In genomic region chr7:1920886-1921285, GRCh38 we compare ENCODE assay signal across 15 cellular contexts.
DNase-seq lines count a peak whose midpoint lies in the region; ATAC-seq lines count a peak whose summit lies in the region.
"Had no signal": no experiment of that assay in that cellular context is flagged by ENCODE, and none has a peak within 500 bp of the region (broad histone marks: within the 10 kb centered on the region; RNA-seq: fewer than 3 reads in every experiment).

No MANE protein-coding gene starts in this region.

- no peaks in the 10 kb centered on the region for H3K9me3 ChIP-seq in thymus (ENCODE audit: control insufficient read depth)
- H3K9me3 ChIP-seq: BE2C, colonic mucosa, tibial artery had no signal

- 76% methylated on average over 16 of the region's 16 CpGs for WGBS in thymus

- peaks cover 47% of the 10 kb centered on the region for H3K4me1 ChIP-seq in thymus (ENCODE audit: control insufficient read depth, insufficient read depth, low read length)
- H3K4me1 ChIP-seq: colonic mucosa, neural progenitor cell had no signal

- H3K27ac Mint-ChIP-seq in stimulated activated naive CD8-positive, alpha-beta T cell treated with anti-CD3 and anti-CD28 coated beads, Interleukin-15, Interleukin-2, amounts not matched to agents 100 ng/mL and 50 ng/mL, for 24 hours, result no peak overlapping the region
- H3K27ac Mint-ChIP-seq in IgD-negative memory B cell, result peak overlapping the region in 2 of 3 donors; percentile 7 to 84
- H3K27ac Mint-ChIP-seq in central memory CD8-positive, alpha-beta T cell (ENCODE audit: low read depth), result peak overlapping the region; percentile 88

- no peaks in the 10 kb centered on the region for H3K27me3 ChIP-seq in thymus (ENCODE audit: control insufficient read depth, insufficient read depth)
- H3K27me3 ChIP-seq: BE2C, colonic mucosa, hepatocyte, neural progenitor cell, tibial artery had no signal

- peaks cover 22% of the 10 kb centered on the region for H3K36me3 ChIP-seq in thymus (ENCODE audit: control insufficient read depth, insufficient read depth)
- H3K36me3 ChIP-seq: BE2C, colonic mucosa, neural progenitor cell, tibial artery had no signal

- no peak for ATAC-seq in stimulated activated naive CD8-positive, alpha-beta T cell treated with anti-CD3 and anti-CD28 coated beads, Interleukin-15, Interleukin-2, amounts not matched to agents 100 U/mL and 50 U/mL, for 24 hours
- no peak for ATAC-seq in central memory CD8-positive, alpha-beta T cell (replicated peaks; ENCODE audit: extremely low read depth, poor library complexity, severe bottlenecking)

- peaks cover 21% of the 10 kb centered on the region for H3K36me3 Mint-ChIP-seq in stimulated activated naive CD8-positive, alpha-beta T cell treated with anti-CD3 and anti-CD28 coated beads, Interleukin-15, Interleukin-2, amounts not matched to agents 100 ng/mL and 50 ng/mL, for 24 hours (ENCODE audit: low read depth)
- H3K36me3 Mint-ChIP-seq in IgD-negative memory B cell, result no peaks in the 10 kb centered on the region
- H3K36me3 Mint-ChIP-seq in central memory CD8-positive, alpha-beta T cell (ENCODE audit: insufficient read depth), result peaks cover 22% of the 10 kb centered on the region

- no peak for DNase-seq in stimulated activated naive CD8-positive, alpha-beta T cell treated with anti-CD3 and anti-CD28 coated beads, Interleukin-15, Interleukin-2, amounts not matched to agents 100 U/mL and 50 U/mL, for 24 hours
- no peak for DNase-seq in central memory CD8-positive, alpha-beta T cell (ENCODE audit: low spot score in 2 of 2)
- DNase-seq in NCI-H526 treated with DMSO at 0.1 percent for 48 hours (lab: John Stamatoyannopoulos, UW) (no peak), HuH-7 (ENCODE audit: low spot score) (no peak)
- DNase-seq in stimulated activated CD4-positive, alpha-beta T cell treated with anti-CD3 and anti-CD28 coated beads, Interleukin-4, amount 100 ng/mL, for 4 hours, result no peak
- DNase-seq: BE2C, colonic mucosa, DMS53, islet precursor cell, tibial artery had no signal

- no peaks in the 10 kb centered on the region for H3K9me3 Mint-ChIP-seq in stimulated activated naive CD8-positive, alpha-beta T cell treated with anti-CD3 and anti-CD28 coated beads, Interleukin-15, Interleukin-2, amounts not matched to agents 100 ng/mL and 50 ng/mL, for 24 hours
- H3K9me3 Mint-ChIP-seq in IgD-negative memory B cell, result no peaks in the 10 kb centered on the region
- H3K9me3 Mint-ChIP-seq in central memory CD8-positive, alpha-beta T cell, result no peaks in the 10 kb centered on the region
- H3K9me3 Mint-ChIP-seq: neural progenitor cell had no signal

- peak overlapping the region; percentile 34 for H3K4me3 ChIP-seq in thymus (ENCODE audit: low read length)
- H3K4me3 ChIP-seq: colonic mucosa, hepatocyte, neural progenitor cell, tibial artery had no signal

- H3K27ac ChIP-seq in thymus (ENCODE audit: low read depth), result no peak overlapping the region
- H3K27ac ChIP-seq: colonic mucosa, hepatocyte, neural progenitor cell, tibial artery had no signal

- H3K4me1 Mint-ChIP-seq in stimulated activated naive CD8-positive, alpha-beta T cell treated with anti-CD3 and anti-CD28 coated beads, Interleukin-15, Interleukin-2, amounts not matched to agents 100 ng/mL and 50 ng/mL, for 24 hours (ENCODE audit: low read depth), result peaks cover 63% of the 10 kb centered on the region
- H3K4me1 Mint-ChIP-seq in IgD-negative memory B cell, result peaks cover 21 to 43% (median 40%) of the 10 kb centered on the region in 3 donors
- peaks cover 74% of the 10 kb centered on the region for H3K4me1 Mint-ChIP-seq in central memory CD8-positive, alpha-beta T cell

- no peaks in the 10 kb centered on the region for H3K27me3 Mint-ChIP-seq in stimulated activated naive CD8-positive, alpha-beta T cell treated with anti-CD3 and anti-CD28 coated beads, Interleukin-15, Interleukin-2, amounts not matched to agents 100 ng/mL and 50 ng/mL, for 24 hours
- H3K27me3 Mint-ChIP-seq in IgD-negative memory B cell, result peaks cover 3% of the 10 kb centered on the region
- no peaks in the 10 kb centered on the region for H3K27me3 Mint-ChIP-seq in central memory CD8-positive, alpha-beta T cell

- H3K4me3 Mint-ChIP-seq in stimulated activated naive CD8-positive, alpha-beta T cell treated with anti-CD3 and anti-CD28 coated beads, Interleukin-15, Interleukin-2, amounts not matched to agents 100 ng/mL and 50 ng/mL, for 24 hours, result peak overlapping the region; percentile 77
- H3K4me3 Mint-ChIP-seq in IgD-negative memory B cell, result peak overlapping the region in 2 of 4 donors; percentile 57 to 92
- H3K4me3 Mint-ChIP-seq in central memory CD8-positive, alpha-beta T cell, result peak overlapping the region; percentile 84
- H3K4me3 Mint-ChIP-seq: neural progenitor cell had no signal
